Comparison of ENCODE assay signal across 28 cellular contexts in genomic region chr2:224073676-224074075, GRCh38.
"Had no signal": no experiment of that assay in that cellular context is flagged by ENCODE, and none has a peak within 500 bp of the region (broad histone marks: within the 10 kb centered on the region; RNA-seq: fewer than 3 reads in every experiment).

No MANE protein-coding gene starts in this region.

- H3K27ac ChIP-seq: neutrophil, pancreas, prostate gland, right lobe of liver, sigmoid colon, suprapubic skin, testis, tibial artery, transverse colon, upper lobe of left lung had no signal

- ATAC-seq: naive thymus-derived CD4-positive, alpha-beta T cell; natural killer cell; right lobe of liver; stimulated activated memory B cell treated with anti-CD40 and anti-IgM and Interleukin-4, amounts not matched to agents 10 μg/mL and 1 μg/mL and 100 μg/mL, for 72 hours; stimulated activated naive CD8-positive, alpha-beta T cell treated with anti-CD3 and anti-CD28 coated beads, Interleukin-15, amount 100 ng/mL, for 72 hours; stimulated activated naive CD8-positive, alpha-beta T cell treated with anti-CD3 and anti-CD28 coated beads, Interleukin-15, Interleukin-2, amounts not matched to agents 100 U/mL and 50 U/mL, for 24 hours had no signal

- H3K4me3 ChIP-seq: pancreas, prostate gland, right atrium auricular region, right lobe of liver, sigmoid colon, spleen, suprapubic skin, testis, tibial artery, transverse colon, upper lobe of left lung, vagina had no signal

- H3K4me1 ChIP-seq: pancreas, prostate gland, right atrium auricular region, right lobe of liver, sigmoid colon, spleen, testis, tibial artery, transverse colon, upper lobe of left lung had no signal

- H3K9me3 ChIP-seq: neutrophil, pancreas, prostate gland, right atrium auricular region, right lobe of liver, sigmoid colon, spleen, suprapubic skin, testis, tibial artery, transverse colon, upper lobe of left lung, vagina had no signal

- H3K27me3 ChIP-seq: neutrophil, pancreas, right atrium auricular region, right lobe of liver, sigmoid colon, spleen, suprapubic skin, testis, tibial artery, transverse colon, upper lobe of left lung, vagina had no signal

- DNase-seq: naive thymus-derived CD4-positive, alpha-beta T cell; natural killer cell; nucleus accumbens; pancreas; retina; right lobe of liver; sigmoid colon; small intestine; spleen; stimulated activated CD4-positive, alpha-beta T cell treated with anti-CD3 and anti-CD28 coated beads, Interleukin-12 subunit alpha, Interleukin-12 subunit beta, amount 100 ng/mL, for 4 hours; stimulated activated CD4-positive, alpha-beta T cell treated with anti-CD3 and anti-CD28 coated beads, Interleukin-1b, Interleukin-23, amount 100 ng/mL, for 48 hours; stimulated activated CD4-positive, alpha-beta T cell treated with anti-CD3 and anti-CD28 coated beads, Interleukin-4, amount 100 ng/mL, for 1 hour; stimulated activated CD4-positive, alpha-beta T cell treated with anti-CD3 and anti-CD28 coated beads, Interleukin-4, amount 100 ng/mL, for 4 hours; stimulated activated CD8-positive, alpha-beta memory T cell treated with anti-CD3 and anti-CD28 coated beads, Interleukin-4, amount 100 ng/mL, for 48 hours; stimulated activated naive CD4-positive, alpha-beta T cell; stimulated activated naive CD8-positive, alpha-beta T cell treated with anti-CD3 and anti-CD28 coated beads, Interleukin-15, amount 100 ng/mL, for 72 hours; stimulated activated naive CD8-positive, alpha-beta T cell treated with anti-CD3 and anti-CD28 coated beads, Interleukin-15, Interleukin-2, amounts not matched to agents 100 U/mL and 50 U/mL, for 24 hours; substantia nigra; testis; tibial artery; transverse colon; upper lobe of left lung had no signal

- H3K36me3 ChIP-seq: neutrophil, pancreas, prostate gland, right atrium auricular region, right lobe of liver, sigmoid colon, spleen, suprapubic skin, tibial artery, transverse colon, upper lobe of left lung, vagina had no signal
